1 cellular context compared by ENCODE assay signal in the genomic region with DNA sequence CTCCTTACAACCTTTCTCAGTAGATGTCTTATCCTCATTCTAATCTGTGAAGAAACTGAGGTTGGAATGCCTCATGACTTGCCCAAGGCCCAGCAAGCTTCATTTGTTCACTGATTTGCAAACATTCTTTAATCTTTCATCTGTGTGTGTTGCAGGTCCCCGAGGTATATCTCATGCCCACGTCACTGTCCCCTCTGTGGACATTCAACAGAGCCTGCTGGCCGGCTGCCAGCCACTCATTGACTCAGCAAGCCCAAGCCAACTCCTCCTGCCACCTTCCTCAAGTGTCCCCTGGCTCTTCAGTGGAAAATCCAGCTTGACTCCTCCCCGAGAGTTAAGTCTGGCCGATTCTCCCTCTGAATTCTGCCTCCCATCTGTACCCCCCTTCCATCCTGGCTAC.
A peak's percentile ranks its signal among the peaks of the same experiment; 100 is the strongest.
TF ChIP-seq lines count a peak whose summit lies in the region.

No MANE protein-coding gene starts in this region.

TF ChIP-seq in K562, 482 proteins besides CTCF, POLR2A, EP300 and RAD21 (continues in another document):
- TF ChIP-seq, protein P1, sequence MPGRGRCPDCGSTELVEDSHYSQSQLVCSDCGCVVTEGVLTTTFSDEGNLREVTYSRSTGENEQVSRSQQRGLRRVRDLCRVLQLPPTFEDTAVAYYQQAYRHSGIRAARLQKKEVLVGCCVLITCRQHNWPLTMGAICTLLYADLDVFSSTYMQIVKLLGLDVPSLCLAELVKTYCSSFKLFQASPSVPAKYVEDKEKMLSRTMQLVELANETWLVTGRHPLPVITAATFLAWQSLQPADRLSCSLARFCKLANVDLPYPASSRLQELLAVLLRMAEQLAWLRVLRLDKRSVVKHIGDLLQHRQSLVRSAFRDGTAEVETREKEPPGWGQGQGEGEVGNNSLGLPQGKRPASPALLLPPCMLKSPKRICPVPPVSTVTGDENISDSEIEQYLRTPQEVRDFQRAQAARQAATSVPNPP (IDR thresholded peaks at IDR 0.05; ENCODE audit: borderline replicate concordance, insufficient read depth, insufficient read length), result no peak
- TF ChIP-seq ILK (tag; IDR thresholded peaks at IDR 0.05; ENCODE audit: borderline replicate concordance, low read depth) (no peak), MYC (IDR thresholded peaks at IDR 0.05; ENCODE audit: low read depth, low read length) (peak; percentile 40; the same call in 1 of the 2 replicates), MYC (CRISPR knock-in tag; IDR thresholded peaks at IDR 0.05; ENCODE audit: borderline replicate concordance, low read depth) (no peak), ZNF583 (CRISPR knock-in tag; IDR thresholded peaks at IDR 0.05) (no peak), ETS1 (conservative IDR thresholded peaks at IDR 0.05; ENCODE audit: control insufficient read depth, low read depth, low read length) (no peak), ERF (CRISPR knock-in tag; IDR thresholded peaks at IDR 0.05) (no peak), CCNT2 (IDR thresholded peaks at IDR 0.05; ENCODE audit: borderline replicate concordance, extremely low read depth, insufficient read length, low read depth, low read length) (no peak), HLTF (IDR thresholded peaks at IDR 0.05) (no peak), MNT (conservative IDR thresholded peaks at IDR 0.05) (0 out of 4 replicates have a peak, but pooled peaks of 1 of the 2 experiments have one; percentile 18), ZSCAN29 (IDR thresholded peaks at IDR 0.05) (no peak), ATF1 (CRISPR knock-in tag; IDR thresholded peaks at IDR 0.05) (no peak), ATF1 (tag; IDR thresholded peaks at IDR 0.05) (peak; percentile 67), AFF1 (IDR thresholded peaks at IDR 0.05; ENCODE audit: low read depth in 1 of 2, partially characterized antibody in 2 of 2) (no peak), ZNF639 (CRISPR knock-in tag; conservative IDR thresholded peaks at IDR 0.05 in 1 of 2, IDR thresholded peaks at IDR 0.05 in 1 of 2) (no peak; a peak in 1 of 4 replicates), MAFK (IDR thresholded peaks at IDR 0.05; ENCODE audit: low read length) (peak; percentile 51), CREM (IDR thresholded peaks at IDR 0.05; ENCODE audit: low read depth) (peak; percentile 75), YY1 (IDR thresholded peaks at IDR 0.05; ENCODE audit: borderline replicate concordance in 1 of 3, control insufficient read depth in 1 of 3, extremely low read depth in 1 of 3, insufficient read depth in 3 of 3, insufficient read length in 1 of 3, insufficient replicate concordance in 2 of 3, low read depth in 1 of 3, low read length in 2 of 3) (no peak), ARID3A (IDR thresholded peaks at IDR 0.05; ENCODE audit: borderline replicate concordance, low read depth, low read length) (0 out of 2 replicates have a peak, but pooled peaks have one; percentile 31), TCF7 (IDR thresholded peaks at IDR 0.05; ENCODE audit: borderline replicate concordance) (no peak), ATF7 (IDR thresholded peaks at IDR 0.05) (peak; percentile 30), NFIX (CRISPR knock-in tag; IDR thresholded peaks at IDR 0.05; ENCODE audit: low read depth) (peak; percentile 59; the same call in 1 of the 2 replicates), MEF2D (tag; conservative IDR thresholded peaks at IDR 0.05; ENCODE audit: low read depth) (no peak), ZNF445 (CRISPR knock-in tag; IDR thresholded peaks at IDR 0.05; ENCODE audit: low read depth) (no peak), ZFP30 (CRISPR knock-in tag; IDR thresholded peaks at IDR 0.05; ENCODE audit: borderline replicate concordance) (no peak), SPI1 (IDR thresholded peaks at IDR 0.05; ENCODE audit: borderline replicate concordance, low read depth, low read length) (no peak), FOXM1 (IDR thresholded peaks at IDR 0.05; ENCODE audit: low read depth) (no peak), FOXM1 (CRISPR knock-in tag; IDR thresholded peaks at IDR 0.05; ENCODE audit: low read depth) (no peak), HDAC2 (IDR thresholded peaks at IDR 0.05) (no peak), ELF4 (CRISPR knock-in tag; IDR thresholded peaks at IDR 0.05) (no peak), ZKSCAN3 (CRISPR knock-in tag; IDR thresholded peaks at IDR 0.05) (no peak), SIX5 (IDR thresholded peaks at IDR 0.05; ENCODE audit: borderline replicate concordance in 1 of 2, insufficient read depth in 1 of 2, low read depth in 1 of 2, low read length in 2 of 2) (no peak), SLC30A9 (CRISPR knock-in tag; IDR thresholded peaks at IDR 0.05) (no peak), NONO (IDR thresholded peaks at IDR 0.05; ENCODE audit: low read depth in 2 of 2, low read length in 1 of 2) (no peak), C11orf30 (IDR thresholded peaks at IDR 0.05; ENCODE audit: low read depth) (peak; percentile 31; the same call in 1 of the 2 replicates), NFIC (IDR thresholded peaks at IDR 0.05) (peak; percentile 98), ESRRA (IDR thresholded peaks at IDR 0.05; ENCODE audit: borderline replicate concordance, low read depth) (no peak), CTBP1 (IDR thresholded peaks at IDR 0.05; ENCODE audit: borderline replicate concordance) (no peak)
- TF ChIP-seq, protein P2, sequence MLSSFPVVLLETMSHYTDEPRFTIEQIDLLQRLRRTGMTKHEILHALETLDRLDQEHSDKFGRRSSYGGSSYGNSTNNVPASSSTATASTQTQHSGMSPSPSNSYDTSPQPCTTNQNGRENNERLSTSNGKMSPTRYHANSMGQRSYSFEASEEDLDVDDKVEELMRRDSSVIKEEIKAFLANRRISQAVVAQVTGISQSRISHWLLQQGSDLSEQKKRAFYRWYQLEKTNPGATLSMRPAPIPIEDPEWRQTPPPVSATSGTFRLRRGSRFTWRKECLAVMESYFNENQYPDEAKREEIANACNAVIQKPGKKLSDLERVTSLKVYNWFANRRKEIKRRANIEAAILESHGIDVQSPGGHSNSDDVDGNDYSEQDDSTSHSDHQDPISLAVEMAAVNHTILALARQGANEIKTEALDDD (IDR thresholded peaks at IDR 0.05), result no peak
- TF ChIP-seq, protein P3, sequence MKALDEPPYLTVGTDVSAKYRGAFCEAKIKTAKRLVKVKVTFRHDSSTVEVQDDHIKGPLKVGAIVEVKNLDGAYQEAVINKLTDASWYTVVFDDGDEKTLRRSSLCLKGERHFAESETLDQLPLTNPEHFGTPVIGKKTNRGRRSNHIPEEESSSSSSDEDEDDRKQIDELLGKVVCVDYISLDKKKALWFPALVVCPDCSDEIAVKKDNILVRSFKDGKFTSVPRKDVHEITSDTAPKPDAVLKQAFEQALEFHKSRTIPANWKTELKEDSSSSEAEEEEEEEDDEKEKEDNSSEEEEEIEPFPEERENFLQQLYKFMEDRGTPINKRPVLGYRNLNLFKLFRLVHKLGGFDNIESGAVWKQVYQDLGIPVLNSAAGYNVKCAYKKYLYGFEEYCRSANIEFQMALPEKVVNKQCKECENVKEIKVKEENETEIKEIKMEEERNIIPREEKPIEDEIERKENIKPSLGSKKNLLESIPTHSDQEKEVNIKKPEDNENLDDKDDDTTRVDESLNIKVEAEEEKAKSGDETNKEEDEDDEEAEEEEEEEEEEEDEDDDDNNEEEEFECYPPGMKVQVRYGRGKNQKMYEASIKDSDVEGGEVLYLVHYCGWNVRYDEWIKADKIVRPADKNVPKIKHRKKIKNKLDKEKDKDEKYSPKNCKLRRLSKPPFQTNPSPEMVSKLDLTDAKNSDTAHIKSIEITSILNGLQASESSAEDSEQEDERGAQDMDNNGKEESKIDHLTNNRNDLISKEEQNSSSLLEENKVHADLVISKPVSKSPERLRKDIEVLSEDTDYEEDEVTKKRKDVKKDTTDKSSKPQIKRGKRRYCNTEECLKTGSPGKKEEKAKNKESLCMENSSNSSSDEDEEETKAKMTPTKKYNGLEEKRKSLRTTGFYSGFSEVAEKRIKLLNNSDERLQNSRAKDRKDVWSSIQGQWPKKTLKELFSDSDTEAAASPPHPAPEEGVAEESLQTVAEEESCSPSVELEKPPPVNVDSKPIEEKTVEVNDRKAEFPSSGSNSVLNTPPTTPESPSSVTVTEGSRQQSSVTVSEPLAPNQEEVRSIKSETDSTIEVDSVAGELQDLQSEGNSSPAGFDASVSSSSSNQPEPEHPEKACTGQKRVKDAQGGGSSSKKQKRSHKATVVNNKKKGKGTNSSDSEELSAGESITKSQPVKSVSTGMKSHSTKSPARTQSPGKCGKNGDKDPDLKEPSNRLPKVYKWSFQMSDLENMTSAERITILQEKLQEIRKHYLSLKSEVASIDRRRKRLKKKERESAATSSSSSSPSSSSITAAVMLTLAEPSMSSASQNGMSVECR (CRISPR knock-in tag; IDR thresholded peaks at IDR 0.05), result no peak
- TF ChIP-seq, protein P4, sequence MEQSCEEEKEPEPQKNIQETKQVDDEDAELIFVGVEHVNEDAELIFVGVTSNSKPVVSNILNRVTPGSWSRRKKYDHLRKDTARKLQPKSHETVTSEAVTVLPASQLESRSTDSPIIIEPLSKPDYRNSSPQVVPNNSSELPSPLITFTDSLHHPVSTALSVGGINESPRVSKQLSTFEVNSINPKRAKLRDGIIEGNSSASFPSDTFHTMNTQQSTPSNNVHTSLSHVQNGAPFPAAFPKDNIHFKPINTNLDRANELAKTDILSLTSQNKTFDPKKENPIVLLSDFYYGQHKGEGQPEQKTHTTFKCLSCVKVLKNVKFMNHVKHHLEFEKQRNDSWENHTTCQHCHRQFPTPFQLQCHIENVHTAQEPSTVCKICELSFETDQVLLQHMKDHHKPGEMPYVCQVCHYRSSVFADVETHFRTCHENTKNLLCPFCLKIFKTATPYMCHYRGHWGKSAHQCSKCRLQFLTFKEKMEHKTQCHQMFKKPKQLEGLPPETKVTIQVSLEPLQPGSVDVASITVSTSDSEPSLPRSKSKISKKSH (CRISPR knock-in tag; IDR thresholded peaks at IDR 0.05), result no peak
